Comparison of ENCODE assay signal across 8 cellular contexts in the genomic region with DNA sequence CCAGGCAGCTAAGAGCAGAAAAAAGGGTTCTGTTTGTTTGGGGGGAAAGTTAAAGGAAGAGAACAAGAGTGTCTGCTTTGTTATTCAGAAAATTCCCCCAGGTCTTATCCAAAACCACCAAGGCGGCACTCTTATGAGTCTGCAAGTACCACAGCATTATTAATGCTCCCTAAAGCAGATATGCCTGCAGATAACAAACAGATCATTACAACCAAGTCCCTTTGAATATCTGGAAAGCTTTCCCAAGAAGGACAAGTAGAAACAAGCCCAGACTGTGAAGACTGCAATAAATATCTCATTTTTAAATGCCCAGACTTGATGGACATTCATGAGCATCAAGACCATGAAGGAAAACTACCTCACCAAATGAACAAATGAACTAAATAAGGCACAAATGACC.
"Had no signal": no experiment of that assay in that cellular context is flagged by ENCODE, and none has a peak within 500 bp of the region (broad histone marks: within the 10 kb centered on the region; RNA-seq: fewer than 3 reads in every experiment).

No MANE protein-coding gene starts in this region.

- H3K4me3 ChIP-seq: GM23338, K562 had no signal

- DNase-seq: H9, HCEC 1CT, IMR-90 had no signal

- FAIRE-seq: H1, H54, HTR-8/SVneo, K562 had no signal

- ATAC-seq: GM23338, K562 had no signal
